Comparison of ENCODE assay signal across 8 cellular contexts in genomic region chr15:78988361-78988911, GRCh38. TPM values are rescaled to one million over a fixed set of nuclear protein-coding genes. Genes with fewer than 3 reads are reported as not detected.
DNase-seq lines count a peak whose midpoint lies in the region; ATAC-seq and TF ChIP-seq lines count a peak whose summit lies in the region.

No MANE protein-coding gene starts in this region.

- peak overlapping the region; percentile 55 to 81 (median 68) for H3K27ac ChIP-seq in sigmoid colon

- no peaks in the 10 kb centered on the region for H3K9me3 ChIP-seq in sigmoid colon

- no peaks in the 10 kb centered on the region for H3K4me1 Mint-ChIP-seq in WTC11

- H3K4me3 ChIP-seq in sigmoid colon = no peak overlapping the region

- TF ChIP-seq EP300 in sigmoid colon (IDR thresholded peaks at IDR 0.05) = peak in 2 of 4 donors; percentile 41 to 92

- no peak overlapping the region for H3K4me3 Mint-ChIP-seq in WTC11

- no peak for TF ChIP-seq CTCF in WTC11 (IDR thresholded peaks at IDR 0.05)
- TF ChIP-seq CTCF in sigmoid colon (IDR thresholded peaks at IDR 0.05) = no peak

- peaks cover 0 to 47% (median 33%) of the 10 kb centered on the region in 4 donors for H3K4me1 ChIP-seq in sigmoid colon

- POLR2A ChIA-PET in WTC11 (lab: Charles Lee) = interaction anchor here (0.6 kb wide), 1 partner anchor 378 kb away, joined by 4 read pairs; no protein-coding TSS in a partner anchor

- WGBS in sigmoid colon, 2 donors = 16 to 22% methylated on average over 7 of the region's 7 CpGs

- H3K27ac Mint-ChIP-seq in WTC11 = no peak overlapping the region

- H3K27me3 Mint-ChIP-seq in WTC11 (ENCODE audit: low read depth) = no peaks in the 10 kb centered on the region; the same call in 1 of the 2 replicates

- DNase-seq in GDM1 (lab: John Stamatoyannopoulos, UW) = peak; percentile 74
- no peak for DNase-seq in WTC11 (ENCODE audit: low spot score)
- peak; percentile 83 for DNase-seq in Right ventricle myocardium inferior (ENCODE audit: missing footprints)
- peak; percentile 94 for DNase-seq in sigmoid colon
- DNase-seq in activated gamma-delta T cell treated with Interleukin-2 at 50 U/mL for 16 hours = no peak
- DNase-seq in NCI-H187 treated with DMSO at 0.1 percent for 48 hours (lab: John Stamatoyannopoulos, UW) = no peak

- CTCF ChIA-PET in WTC11 (lab: Charles Lee) = interaction anchor here (0.7 to 2.5 kb wide), 7 partner anchors 10 to 196 kb away, joined by 3 to 12 read pairs (median 7); no protein-coding TSS in a partner anchor

- no peaks in the 10 kb centered on the region for H3K27me3 ChIP-seq in sigmoid colon

- TF ChIP-seq POLR2A in sigmoid colon (IDR thresholded peaks at IDR 0.05) = no peak

- peak; percentile 62 for ATAC-seq in HG03095 (IDR thresholded peaks at IDR 0.05; ENCODE audit: unreplicated experiment)
- no peak; the same call in 1 of the 2 replicates for ATAC-seq in WTC11
- ATAC-seq in Right ventricle myocardium inferior = peak; percentile 71
- ATAC-seq in HG03469 (IDR thresholded peaks at IDR 0.05; ENCODE audit: unreplicated experiment) = no peak

- H3K36me3 ChIP-seq in sigmoid colon = no peaks in the 10 kb centered on the region

- H3K9me3 Mint-ChIP-seq in WTC11 = no peaks in the 10 kb centered on the region

- intact Hi-C loops in Right ventricle myocardium inferior (cut with DNase I) (no loop called here), sigmoid colon (cut with DNase I) (no loop called here)

- H3K36me3 Mint-ChIP-seq in WTC11 = no peaks in the 10 kb centered on the region

TF ChIP-seq in WTC11, 78 proteins besides CTCF, POLR2A, EP300 and RAD21:
- TF ChIP-seq ATF6 (CRISPR knock-in tag; IDR thresholded peaks at IDR 0.05) (no peak), IRF2 (CRISPR knock-in tag; IDR thresholded peaks at IDR 0.05; ENCODE audit: borderline replicate concordance, low read depth) (no peak), ATF2 (CRISPR knock-in tag; IDR thresholded peaks at IDR 0.05; ENCODE audit: borderline replicate concordance, low read depth) (no peak), EMX1 (CRISPR knock-in tag; IDR thresholded peaks at IDR 0.05) (no peak), TEAD1 (CRISPR knock-in tag; IDR thresholded peaks at IDR 0.05) (no peak), FOXP1 (CRISPR knock-in tag; IDR thresholded peaks at IDR 0.05; ENCODE audit: borderline replicate concordance) (no peak), GABPB1 (CRISPR knock-in tag; IDR thresholded peaks at IDR 0.05) (peak; percentile 79)
- TF ChIP-seq, protein P1, sequence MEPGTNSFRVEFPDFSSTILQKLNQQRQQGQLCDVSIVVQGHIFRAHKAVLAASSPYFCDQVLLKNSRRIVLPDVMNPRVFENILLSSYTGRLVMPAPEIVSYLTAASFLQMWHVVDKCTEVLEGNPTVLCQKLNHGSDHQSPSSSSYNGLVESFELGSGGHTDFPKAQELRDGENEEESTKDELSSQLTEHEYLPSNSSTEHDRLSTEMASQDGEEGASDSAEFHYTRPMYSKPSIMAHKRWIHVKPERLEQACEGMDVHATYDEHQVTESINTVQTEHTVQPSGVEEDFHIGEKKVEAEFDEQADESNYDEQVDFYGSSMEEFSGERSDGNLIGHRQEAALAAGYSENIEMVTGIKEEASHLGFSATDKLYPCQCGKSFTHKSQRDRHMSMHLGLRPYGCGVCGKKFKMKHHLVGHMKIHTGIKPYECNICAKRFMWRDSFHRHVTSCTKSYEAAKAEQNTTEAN (CRISPR knock-in tag; IDR thresholded peaks at IDR 0.05) = no peak

RNA-seq across cellular contexts. Expression of gene CTSH, which starts 43.6 kb away (rescaled TPM):
- 20.4 to 31.8 TPM (median 31.1 TPM) in 3 replicates for total RNA-seq in WTC11 (2021)
- 67.8 TPM for total RNA-seq in Right ventricle myocardium inferior
- 100 to 1,000 TPM in 1 of 4 donors, 10 to 100 TPM in 3; 37.4 to 102 (median 96.3) TPM for total RNA-seq in sigmoid colon
- 100 to 1,000 TPM in 2 of 3 donors, 10 to 100 TPM in 1; 51.1 to 274 (median 207) TPM for polyA plus RNA-seq in sigmoid colon

Comparison
In these comparisons a context has a peak if more than half of its experiments do, and no peak if none do; other contexts are left out.
1. DNase-seq: peak in GDM1 (single experiment), Right ventricle myocardium inferior (single experiment) and sigmoid colon (single experiment); none in WTC11 (single experiment), activated gamma-delta T cell treated with Interleukin-2 at 50 U/mL for 16 hours (single experiment) and NCI-H187 treated with DMSO at 0.1 percent for 48 hours (single experiment).
2. ATAC-seq: peak in HG03095 (single experiment) and Right ventricle myocardium inferior (single experiment); none in WTC11 (single experiment) and HG03469 (single experiment).